2 cellular contexts compared by ENCODE assay signal in genomic region chr19:53781332-53781731, GRCh38. TPM values are rescaled to one million over a fixed set of nuclear protein-coding genes. Genes with fewer than 3 reads are reported as not detected.
"Had no signal": no experiment of that assay in that cellular context is flagged by ENCODE, and none has a peak within 500 bp of the region (broad histone marks: within the 10 kb centered on the region; RNA-seq: fewer than 3 reads in every experiment).

No MANE protein-coding gene starts in this region.

RNA-seq across cellular contexts. Expression of gene NLRP12, which starts 42.8 kb away (rescaled TPM):
- total RNA-seq: GM23248, HT-29 had no signal
- polyA plus RNA-seq: GM23248 had no signal
